In genomic region chr17:46737331-46737730, GRCh38 we compare ENCODE assay signal across 20 cellular contexts.
A peak's percentile ranks its signal among the peaks of the same experiment; 100 is the strongest.
DNase-seq lines count a peak whose midpoint lies in the region; ATAC-seq and TF ChIP-seq lines count a peak whose summit lies in the region.
"Had no signal": no experiment of that assay in that cellular context is flagged by ENCODE, and none has a peak within 500 bp of the region (broad histone marks: within the 10 kb centered on the region; RNA-seq: fewer than 3 reads in every experiment).

No MANE protein-coding gene starts in this region.

- no peaks in the 10 kb centered on the region for H3K9me3 Mint-ChIP-seq in activated B cell treated with CpG ODN at 0.5 μM for 24 hours
- no peaks in the 10 kb centered on the region for H3K9me3 Mint-ChIP-seq in stimulated activated naive B cell treated with anti-CD40 and anti-IgM and Interleukin-4, amounts not matched to agents 10 μg/mL and 1 μg/mL and 100 μg/mL, for 72 hours
- H3K9me3 Mint-ChIP-seq: CD4-positive, alpha-beta memory T cell had no signal

- DNase-seq in Karpas-422: no peak
- no peak for DNase-seq in activated B cell treated with CpG ODN at 0.5 μM for 24 hours
- DNase-seq in stimulated activated naive B cell treated with anti-CD40 and anti-IgM and Interleukin-4, amounts not matched to agents 10 μg/mL and 1 μg/mL and 100 μg/mL, for 72 hours: no peak
- DNase-seq in vagina (ENCODE audit: extremely low spot score in 2 of 2): no peak
- no peak for DNase-seq in cardiac septum (ENCODE audit: low spot score)
- DNase-seq in foreskin melanocyte: no peak
- DNase-seq: C1 segment of cervical spinal cord; CD4-positive, alpha-beta memory T cell; COR-L47; DMS53; NCI-H2029; NCI-H446; NCI-H524 treated with DMSO at 0.1 percent for 48 hours; NCI-H774; T-helper 1 cell had no signal

- no peak overlapping the region for H3K4me3 ChIP-seq in DOHH2 (ENCODE audit: low read length)
- no peak overlapping the region for H3K4me3 ChIP-seq in Karpas-422 (ENCODE audit: low read length)
- H3K4me3 ChIP-seq in vagina: no peak overlapping the region
- H3K4me3 ChIP-seq: GM12878, K562 had no signal

- peak overlapping the region; percentile 25 for H3K4me3 Mint-ChIP-seq in activated B cell treated with CpG ODN at 0.5 μM for 24 hours
- no peak overlapping the region for H3K4me3 Mint-ChIP-seq in stimulated activated naive B cell treated with anti-CD40 and anti-IgM and Interleukin-4, amounts not matched to agents 10 μg/mL and 1 μg/mL and 100 μg/mL, for 72 hours
- H3K4me3 Mint-ChIP-seq: CD4-positive, alpha-beta memory T cell had no signal

- H4K20me1 ChIP-seq in DOHH2 (ENCODE audit: control insufficient read depth, insufficient read depth, low read depth, low read length) (no peaks in the 10 kb centered on the region), Karpas-422 (ENCODE audit: insufficient read depth, low read depth, low read length) (no peaks in the 10 kb centered on the region)

- H3K27me3 Mint-ChIP-seq in activated B cell treated with CpG ODN at 0.5 μM for 24 hours: no peaks in the 10 kb centered on the region
- no peaks in the 10 kb centered on the region for H3K27me3 Mint-ChIP-seq in stimulated activated naive B cell treated with anti-CD40 and anti-IgM and Interleukin-4, amounts not matched to agents 10 μg/mL and 1 μg/mL and 100 μg/mL, for 72 hours
- H3K27me3 Mint-ChIP-seq: CD4-positive, alpha-beta memory T cell had no signal

- peak overlapping the region; percentile 47 for H3K27ac Mint-ChIP-seq in activated B cell treated with CpG ODN at 0.5 μM for 24 hours
- no peak overlapping the region for H3K27ac Mint-ChIP-seq in stimulated activated naive B cell treated with anti-CD40 and anti-IgM and Interleukin-4, amounts not matched to agents 10 μg/mL and 1 μg/mL and 100 μg/mL, for 72 hours
- H3K27ac Mint-ChIP-seq: CD4-positive, alpha-beta memory T cell had no signal

- no peak for TF ChIP-seq POLR2A in vagina (IDR thresholded peaks at IDR 0.05)

- H3K4me1 ChIP-seq in DOHH2 (ENCODE audit: control insufficient read depth, low read length) (peaks cover 26% of the 10 kb centered on the region), Karpas-422 (ENCODE audit: low read length) (peaks cover 29% of the 10 kb centered on the region), vagina (no peaks in the 10 kb centered on the region)

- no peaks in the 10 kb centered on the region for H3K27me3 ChIP-seq in DOHH2 (ENCODE audit: control insufficient read depth, low read length)
- H3K27me3 ChIP-seq in Karpas-422 (ENCODE audit: low read length): no peaks in the 10 kb centered on the region
- no peaks in the 10 kb centered on the region for H3K27me3 ChIP-seq in vagina

- no peak overlapping the region for H3K9ac ChIP-seq in Karpas-422 (ENCODE audit: low read length)

- peak overlapping the region; percentile 46 for H3K4me2 ChIP-seq in DOHH2 (ENCODE audit: low read length)
- H3K4me2 ChIP-seq in Karpas-422 (ENCODE audit: low read depth, low read length, poor library complexity, severe bottlenecking): peak overlapping the region; percentile 54

- H3K36me3 Mint-ChIP-seq in activated B cell treated with CpG ODN at 0.5 μM for 24 hours (ENCODE audit: low read depth): peaks cover 40% of the 10 kb centered on the region
- peaks cover 32 to 42% of the 10 kb centered on the region in 2 donors for H3K36me3 Mint-ChIP-seq in stimulated activated naive B cell treated with anti-CD40 and anti-IgM and Interleukin-4, amounts not matched to agents 10 μg/mL and 1 μg/mL and 100 μg/mL, for 72 hours

- peaks cover 7% of the 10 kb centered on the region; the same call in 1 of the 2 replicates for H3F3A ChIP-seq in DOHH2 (ENCODE audit: control insufficient read depth, insufficient read depth)

- TF ChIP-seq CTCF in DOHH2 (IDR thresholded peaks at IDR 0.05; ENCODE audit: low read depth, low read length, poor library complexity, severe bottlenecking) (no peak), activated B cell treated with CpG ODN at 0.5 μM for 24 hours (IDR thresholded peaks at IDR 0.05) (no peak), vagina (IDR thresholded peaks at IDR 0.05) (no peak)

- peaks cover 46% of the 10 kb centered on the region for H3K4me1 Mint-ChIP-seq in activated B cell treated with CpG ODN at 0.5 μM for 24 hours
- peaks cover 16 to 35% of the 10 kb centered on the region in 2 donors for H3K4me1 Mint-ChIP-seq in stimulated activated naive B cell treated with anti-CD40 and anti-IgM and Interleukin-4, amounts not matched to agents 10 μg/mL and 1 μg/mL and 100 μg/mL, for 72 hours
- H3K4me1 Mint-ChIP-seq: CD4-positive, alpha-beta memory T cell had no signal

- intact Hi-C loops in activated B cell treated with CpG ODN at 0.5 μM for 24 hours (cut with micrococcal nuclease): no loop called here
- intact Hi-C loops in vagina (cut with DNase I): no loop called here
- intact Hi-C loops in cardiac septum (cut with DNase I): loop anchor here (5.0 kb wide), 1 partner anchor 50 kb away; no protein-coding TSS in a partner anchor

- no peak overlapping the region for H2AFZ ChIP-seq in Karpas-422 (ENCODE audit: low read length)

- H3K9me2 ChIP-seq in DOHH2 (replicated peaks; ENCODE audit: control insufficient read depth, low read length) (no peaks in the 10 kb centered on the region), Karpas-422 (replicated peaks; ENCODE audit: insufficient read depth, low read length) (no peaks in the 10 kb centered on the region)

- no peaks in the 10 kb centered on the region for H3K79me2 ChIP-seq in DOHH2 (ENCODE audit: control insufficient read depth, low read length)
- H3K79me2 ChIP-seq in Karpas-422 (ENCODE audit: low read length): no peaks in the 10 kb centered on the region

- ATAC-seq in activated B cell treated with CpG ODN at 0.5 μM for 24 hours (ENCODE audit: low read depth): peak; percentile 68
- ATAC-seq in stimulated activated naive B cell treated with anti-CD40 and anti-IgM and Interleukin-4, amounts not matched to agents 10 μg/mL and 1 μg/mL and 100 μg/mL, for 72 hours (replicated peaks): peak; percentile 45 to 55
- ATAC-seq: GM12878, HepG2, K562, Right ventricle myocardium inferior had no signal

- POLR2A ChIA-PET in activated B cell treated with CpG ODN at 0.5 μM for 24 hours (lab: Charles Lee): interaction anchor here (1.1 to 1.9 kb wide), 3 partner anchors 8 to 33 kb away, joined by 3 to 5 read pairs (median 5); no protein-coding TSS in a partner anchor

- H3K27ac ChIP-seq in DOHH2 (ENCODE audit: low read depth, low read length) (peak overlapping the region; percentile 31), Karpas-422 (ENCODE audit: low read length) (peak overlapping the region; percentile 76), vagina (no peak overlapping the region)

- CTCF ChIA-PET in activated B cell treated with CpG ODN at 0.5 μM for 24 hours (lab: Charles Lee): interaction anchor here (1.1 kb wide), 1 partner anchor 17 kb away, joined by 3 read pairs; no protein-coding TSS in a partner anchor

- H3K9me3 ChIP-seq in DOHH2 (ENCODE audit: control insufficient read depth, insufficient read depth, low read length): no peaks in the 10 kb centered on the region
- no peaks in the 10 kb centered on the region for H3K9me3 ChIP-seq in Karpas-422 (ENCODE audit: low read length)
- H3K9me3 ChIP-seq in vagina: no peaks in the 10 kb centered on the region

- peaks cover 7% of the 10 kb centered on the region; the same call in 1 of the 2 replicates for H3K36me3 ChIP-seq in DOHH2 (ENCODE audit: control insufficient read depth, low read length)
- H3K36me3 ChIP-seq in Karpas-422 (ENCODE audit: insufficient read depth, low read length): peaks cover 11% of the 10 kb centered on the region; the same call in 1 of the 2 replicates
- H3K36me3 ChIP-seq in vagina: no peaks in the 10 kb centered on the region
